ENCODE assay signal across 1 cellular context in the genomic region with DNA sequence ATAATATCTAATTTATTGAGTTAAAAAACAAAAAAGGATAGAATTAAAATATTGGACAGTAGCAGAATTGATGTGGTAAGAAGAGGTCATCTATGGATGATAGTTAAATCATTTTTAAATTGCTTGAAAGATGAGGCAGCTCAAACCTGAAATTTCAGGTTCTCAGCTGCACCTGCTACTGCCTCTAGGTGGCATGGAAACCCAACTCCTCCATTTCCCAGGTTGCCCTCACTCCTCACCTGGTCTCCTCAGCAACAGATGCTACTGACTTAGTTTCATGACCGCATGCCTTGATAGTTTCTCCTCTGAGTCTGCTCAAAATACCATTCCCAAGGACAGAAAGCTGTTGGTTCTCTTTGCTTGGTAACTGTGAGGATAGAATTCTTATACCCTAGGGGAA.
TF ChIP-seq lines count a peak whose summit lies in the region.

No MANE protein-coding gene starts in this region.

TF ChIP-seq in GM12878, 131 proteins besides CTCF, POLR2A, EP300 and RAD21 (continued from another document):
- TF ChIP-seq, protein P1, sequence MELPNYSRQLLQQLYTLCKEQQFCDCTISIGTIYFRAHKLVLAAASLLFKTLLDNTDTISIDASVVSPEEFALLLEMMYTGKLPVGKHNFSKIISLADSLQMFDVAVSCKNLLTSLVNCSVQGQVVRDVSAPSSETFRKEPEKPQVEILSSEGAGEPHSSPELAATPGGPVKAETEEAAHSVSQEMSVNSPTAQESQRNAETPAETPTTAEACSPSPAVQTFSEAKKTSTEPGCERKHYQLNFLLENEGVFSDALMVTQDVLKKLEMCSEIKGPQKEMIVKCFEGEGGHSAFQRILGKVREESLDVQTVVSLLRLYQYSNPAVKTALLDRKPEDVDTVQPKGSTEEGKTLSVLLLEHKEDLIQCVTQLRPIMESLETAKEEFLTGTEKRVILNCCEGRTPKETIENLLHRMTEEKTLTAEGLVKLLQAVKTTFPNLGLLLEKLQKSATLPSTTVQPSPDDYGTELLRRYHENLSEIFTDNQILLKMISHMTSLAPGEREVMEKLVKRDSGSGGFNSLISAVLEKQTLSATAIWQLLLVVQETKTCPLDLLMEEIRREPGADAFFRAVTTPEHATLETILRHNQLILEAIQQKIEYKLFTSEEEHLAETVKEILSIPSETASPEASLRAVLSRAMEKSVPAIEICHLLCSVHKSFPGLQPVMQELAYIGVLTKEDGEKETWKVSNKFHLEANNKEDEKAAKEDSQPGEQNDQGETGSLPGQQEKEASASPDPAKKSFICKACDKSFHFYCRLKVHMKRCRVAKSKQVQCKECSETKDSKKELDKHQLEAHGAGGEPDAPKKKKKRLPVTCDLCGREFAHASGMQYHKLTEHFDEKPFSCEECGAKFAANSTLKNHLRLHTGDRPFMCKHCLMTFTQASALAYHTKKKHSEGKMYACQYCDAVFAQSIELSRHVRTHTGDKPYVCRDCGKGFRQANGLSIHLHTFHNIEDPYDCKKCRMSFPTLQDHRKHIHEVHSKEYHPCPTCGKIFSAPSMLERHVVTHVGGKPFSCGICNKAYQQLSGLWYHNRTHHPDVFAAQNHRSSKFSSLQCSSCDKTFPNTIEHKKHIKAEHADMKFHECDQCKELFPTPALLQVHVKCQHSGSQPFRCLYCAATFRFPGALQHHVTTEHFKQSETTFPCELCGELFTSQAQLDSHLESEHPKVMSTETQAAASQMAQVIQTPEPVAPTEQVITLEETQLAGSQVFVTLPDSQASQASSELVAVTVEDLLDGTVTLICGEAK (IDR thresholded peaks at IDR 0.05; ENCODE audit: borderline replicate concordance), result no peak
- no peak for TF ChIP-seq TARDBP (IDR thresholded peaks at IDR 0.05; ENCODE audit: borderline replicate concordance)
